ENCODE assay signal across 8 cellular contexts in genomic region chr11:62340269-62340901, GRCh38. TPM values are rescaled to one million over a fixed set of nuclear protein-coding genes. Genes with fewer than 3 reads are reported as not detected.
DNase-seq lines count a peak whose midpoint lies in the region; ATAC-seq and TF ChIP-seq lines count a peak whose summit lies in the region.

No MANE protein-coding gene starts in this region.

- intact Hi-C loops in body of pancreas (cut with DNase I), result no loop called here

- TF ChIP-seq POLR2A in body of pancreas (IDR thresholded peaks at IDR 0.05), result no peak

- H3K36me3 ChIP-seq in body of pancreas (replicated peaks in 1 of 2; ENCODE audit: insufficient read depth in 1 of 2, low read depth in 2 of 2), result no peaks in the 10 kb centered on the region

- DNase-seq in DMS79 treated with DMSO at 0.1 percent for 48 hours (lab: John Stamatoyannopoulos, UW) (peak; percentile 54), T-helper 9 cell (peak; percentile 37), body of pancreas (peak; percentile 56 to 79 (median 66)), inferior parietal cortex (ENCODE audit: extremely low spot score) (peak; percentile 89), SHP77 treated with DMSO at 0.1 percent for 48 hours (lab: John Stamatoyannopoulos, UW) (no peak)
- peak; percentile 27 to 36 for DNase-seq in stimulated activated CD4-positive, alpha-beta T cell treated with anti-CD3 and anti-CD28 coated beads, Interleukin-1b, Interleukin-23, amount 100 ng/mL, for 4 hours (ENCODE audit: low read depth in 2 of 2)

- no peaks in the 10 kb centered on the region for H3K27me3 ChIP-seq in body of pancreas

- no peaks in the 10 kb centered on the region for H3K9me3 ChIP-seq in body of pancreas

- ATAC-seq in body of pancreas (peak; percentile 37), GM19023 (IDR thresholded peaks at IDR 0.05; ENCODE audit: unreplicated experiment) (no peak)

- no peak overlapping the region for H3K4me3 ChIP-seq in body of pancreas

- 34 to 36% methylated on average over 6 of the region's 6 CpGs for WGBS in body of pancreas, 2 donors

- peak overlapping the region in 3 of 4 donors; percentile 0 to 59 (median 16) for H3K27ac ChIP-seq in body of pancreas

- H3K4me1 ChIP-seq in body of pancreas, result peaks cover 25% of the 10 kb centered on the region

- peak; percentile 82 for TF ChIP-seq CTCF in LNCAP (IDR thresholded peaks at IDR 0.05)
- TF ChIP-seq CTCF in body of pancreas (IDR thresholded peaks at IDR 0.05), result peak; percentile 40 to 77 (median 64)

RNA-seq across cellular contexts. Expression of gene ASRGL1, which starts 3.1 kb away (rescaled TPM):
- 10 to 100 TPM; 15.3 to 69.5 TPM for total RNA-seq in body of pancreas

RNA-seq across cellular contexts. Expression of gene SCGB1D4, which starts 41.5 kb away (rescaled TPM):
- total RNA-seq in body of pancreas, result not detected
